8 cellular contexts compared by ENCODE assay signal in the genomic region with DNA sequence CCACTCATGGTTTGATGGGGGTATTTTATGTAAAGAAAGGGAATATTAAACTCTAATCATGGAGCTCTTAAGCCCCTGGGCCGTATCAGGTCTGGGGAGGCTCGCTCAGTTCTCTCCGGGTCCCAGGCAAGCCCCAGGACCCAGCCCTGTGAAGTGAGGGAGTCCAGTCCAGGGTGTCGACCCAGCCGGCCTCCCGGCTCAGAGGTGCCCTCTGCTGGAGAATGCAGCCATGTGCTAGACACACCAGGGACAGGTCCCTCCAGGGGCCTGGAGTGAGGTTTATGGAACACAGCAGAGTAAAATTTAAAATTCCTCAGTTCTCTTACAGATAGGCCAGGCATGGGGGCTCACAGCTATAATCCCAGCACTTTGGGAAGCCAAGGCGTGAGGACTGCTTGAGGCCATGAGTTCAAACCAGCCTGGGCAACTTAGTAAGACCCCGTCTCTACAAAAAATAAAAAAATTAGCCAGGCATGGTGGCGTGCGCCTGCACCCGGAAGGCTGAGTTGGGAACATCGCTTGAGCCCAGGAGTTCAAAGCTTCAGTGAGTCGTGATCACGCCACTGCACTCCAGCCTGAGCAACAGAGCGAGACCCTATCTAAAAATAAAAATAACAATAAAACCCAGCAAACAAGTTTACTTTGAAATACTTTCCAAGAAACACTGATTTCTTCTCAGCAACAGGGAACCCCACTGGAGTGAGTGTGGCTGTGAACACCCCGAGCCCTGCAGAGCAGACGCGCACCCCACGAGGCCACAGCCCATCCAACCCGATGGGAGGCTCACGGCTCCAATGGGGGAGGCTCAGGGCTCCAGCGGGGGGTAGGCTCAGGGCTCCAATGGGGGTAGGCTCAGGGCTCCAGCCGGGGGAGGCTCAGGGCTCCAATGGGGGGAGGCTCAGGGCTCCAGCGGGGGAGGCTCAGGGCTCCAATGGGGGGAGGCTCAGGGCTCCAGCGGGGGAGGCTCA.
DNase-seq lines count a peak whose midpoint lies in the region; ATAC-seq, FAIRE-seq and TF ChIP-seq lines count a peak whose summit lies in the region.

No MANE protein-coding gene starts in this region.

- no peaks in the 10 kb centered on the region for H3K4me1 ChIP-seq in pancreas

- H3K9me3 ChIP-seq in pancreas, result no peaks in the 10 kb centered on the region

- no peak overlapping the region for H3K4me3 ChIP-seq in pancreas

- H3K27ac Mint-ChIP-seq in type B pancreatic cell, result peak overlapping the region; percentile 82

- ATAC-seq in HG02678 (IDR thresholded peaks at IDR 0.05; ENCODE audit: unreplicated experiment), result peak; percentile 60
- ATAC-seq in pancreas, result peak; percentile 78 to 91 (median 85)
- no peak for ATAC-seq in HG02973 (IDR thresholded peaks at IDR 0.05; ENCODE audit: unreplicated experiment)

- H3K27me3 Mint-ChIP-seq in type B pancreatic cell, result no peaks in the 10 kb centered on the region

- peaks cover 6 to 36% (median 17%) of the 10 kb centered on the region in 3 donors for H3K36me3 ChIP-seq in pancreas

- peaks cover 16% of the 10 kb centered on the region for H3K4me1 Mint-ChIP-seq in type B pancreatic cell (ENCODE audit: unreplicated experiment)

- WGBS in pancreas, 2 donors, result 73 to 76% methylated on average over 22 to 25 of the region's 25 CpGs

- DNase-seq in CMK (ENCODE audit: low read depth) (peak; percentile 29), RPMI8226 (peak; percentile 48), frontal cortex (ENCODE audit: low spot score in 2 of 2) (peak; percentile 85 to 93), pancreas (peak; percentile 53 to 90 (median 76)), type B pancreatic cell (ENCODE audit: extremely low spot score, unreplicated experiment) (no peak)
- peak; percentile 52 for DNase-seq in activated effector memory CD4-positive, alpha-beta T cell treated with Interleukin-2 at 50 U/mL for 16 hours

- intact Hi-C loops in pancreas (cut with DNase I), result no loop called here

- FAIRE-seq in frontal cortex (lab: Jason Lieb, UNC) (no peak), pancreas (lab: Jason Lieb, UNC) (no peak)

- H3K27me3 ChIP-seq in pancreas, result no peaks in the 10 kb centered on the region

- no peak overlapping the region for H3K4me3 Mint-ChIP-seq in type B pancreatic cell

- no peaks in the 10 kb centered on the region for H3K9me3 Mint-ChIP-seq in type B pancreatic cell

- TF ChIP-seq CTCF in pancreas (IDR thresholded peaks at IDR 0.05), result peak; percentile 57 to 80 (median 74)
- peak; percentile 89 for TF ChIP-seq CTCF in type B pancreatic cell (conservative IDR thresholded peaks at IDR 0.05)

- H3K36me3 Mint-ChIP-seq in type B pancreatic cell, result peaks cover 15% of the 10 kb centered on the region

- no peak overlapping the region for H3K27ac ChIP-seq in pancreas
